9 cellular contexts compared by ENCODE assay signal in the genomic region with DNA sequence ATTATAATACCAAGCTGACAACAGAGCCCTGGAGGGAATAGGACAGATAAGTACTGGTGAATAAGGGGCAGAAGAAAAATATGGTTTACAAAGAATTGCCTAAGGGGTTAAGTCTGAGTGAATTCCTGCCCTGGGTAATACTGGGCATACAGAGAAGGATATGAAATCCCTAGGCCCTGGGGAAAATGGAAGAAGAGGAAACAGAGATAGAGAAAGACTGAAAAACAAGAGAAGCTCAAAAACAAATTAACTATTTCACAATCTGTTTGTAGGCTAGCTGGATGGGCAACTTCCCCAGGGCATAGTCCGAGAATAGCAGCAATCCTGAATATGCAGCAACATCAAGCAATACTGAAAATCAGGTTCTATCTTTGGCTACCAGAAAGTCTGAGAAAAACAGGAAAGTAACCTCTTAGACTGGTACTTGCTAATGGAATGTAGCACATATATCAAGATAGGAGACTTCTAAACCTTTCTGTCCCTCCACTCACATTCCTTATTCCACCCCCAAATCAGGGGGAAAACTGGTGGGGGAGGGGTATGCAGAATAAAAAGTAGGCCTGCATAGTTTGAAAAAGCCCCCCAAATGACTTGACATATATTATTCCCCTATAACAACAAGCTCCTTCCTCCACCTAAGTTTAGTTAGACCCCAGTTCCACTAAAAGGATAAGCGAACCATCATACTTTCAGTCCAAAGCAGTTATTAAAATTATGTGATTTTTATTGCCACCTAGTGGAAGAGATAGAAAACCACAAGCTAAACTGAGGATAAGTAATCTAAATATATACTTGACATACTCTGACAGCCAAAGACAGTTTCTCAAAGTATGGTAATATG. TPM values are rescaled to one million over a fixed set of nuclear protein-coding genes. Genes with fewer than 3 reads are reported as not detected.
A peak's percentile ranks its signal among the peaks of the same experiment; 100 is the strongest.
DNase-seq lines count a peak whose midpoint lies in the region; ATAC-seq, FAIRE-seq and TF ChIP-seq lines count a peak whose summit lies in the region.
"Had no signal": no experiment of that assay in that cellular context is flagged by ENCODE, and none has a peak within 500 bp of the region (broad histone marks: within the 10 kb centered on the region; RNA-seq: fewer than 3 reads in every experiment).

No MANE protein-coding gene starts in this region.

- in situ Hi-C loops in ACHN (cut with HindIII; ENCODE audit: low pct_ligation_motif_present, low pct_unique_long_range_greater_than_20kb, low sequenced_read_pairs), result no loop called here

- peak in 1 of 2 donors; percentile 34 for TF ChIP-seq EP300 in tibial nerve (IDR thresholded peaks at IDR 0.05)

- H3K27ac ChIP-seq in breast epithelium (peak overlapping the region; percentile 48 to 50), tibial nerve (peak overlapping the region in 3 of 4 donors; percentile 20 to 78 (median 49))

- no peaks in the 10 kb centered on the region for H3K36me3 ChIP-seq in breast epithelium
- H3K36me3 ChIP-seq in tibial nerve, result no peaks in the 10 kb centered on the region

- TF ChIP-seq POLR2A in breast epithelium (IDR thresholded peaks at IDR 0.05) (no peak), tibial nerve (IDR thresholded peaks at IDR 0.05) (no peak)

- H3K9me3 ChIP-seq in breast epithelium (no peaks in the 10 kb centered on the region), tibial nerve (no peaks in the 10 kb centered on the region)

- H3K4me1 ChIP-seq in breast epithelium (peaks cover 0 to 5% of the 10 kb centered on the region in 2 donors), tibial nerve (peaks cover 0 to 26% (median 9%) of the 10 kb centered on the region in 4 donors)

- WGBS in tibial nerve, 2 donors, result 30 to 34% methylated on average over 2 of the region's 2 CpGs

- DNase-seq in ACHN, result peak; percentile 61
- peak; percentile 22 for DNase-seq in GM19239 (ENCODE audit: insufficient read length, low spot score)
- DNase-seq in NCI-H460 (ENCODE audit: extremely low read depth, low read depth), result peak; percentile 54
- no peak for DNase-seq in breast epithelium (ENCODE audit: low spot score in 2 of 2)
- DNase-seq in left colon, result no peak
- DNase-seq in tibial nerve (ENCODE audit: low spot score in 2 of 2), result no peak

- FAIRE-seq in GM19239 (lab: Jason Lieb, UNC), result peak; percentile 88

- TF ChIP-seq CTCF in breast epithelium (IDR thresholded peaks at IDR 0.05) (peak; percentile 77 to 82 (median 79)), tibial nerve (IDR thresholded peaks at IDR 0.05) (peak; percentile 57 to 83 (median 70))

- H3K27me3 ChIP-seq in breast epithelium, result no peaks in the 10 kb centered on the region
- no peaks in the 10 kb centered on the region for H3K27me3 ChIP-seq in tibial nerve

- peak overlapping the region in 2 of 3 donors; percentile 17 to 20 for H3K4me3 ChIP-seq in breast epithelium
- H3K4me3 ChIP-seq in tibial nerve, result peak overlapping the region in 1 of 4 donors; percentile 21

- ATAC-seq in left colon (peak; percentile 67), GM21786 (IDR thresholded peaks at IDR 0.05; ENCODE audit: unreplicated experiment) (no peak), HG03108 (IDR thresholded peaks at IDR 0.05; ENCODE audit: unreplicated experiment) (no peak)

- intact Hi-C loops in breast epithelium (cut with DNase I; ENCODE audit: low total_unique reads), result loop anchor here (10.0 kb wide), 1 partner anchor 517 kb away; a partner anchor contains a TSS
- intact Hi-C loops in left colon (cut with DNase I, micrococcal nuclease), result loop anchor here in 1 of 2 donors (2.0 to 5.0 kb wide), 2 partner anchors 285 to 349 kb away; no protein-coding TSS in a partner anchor

RNA-seq across cellular contexts. Expression of a gene that starts 20.6 kb away (rescaled TPM):
- total RNA-seq in NCI-H460 (2014; rRNA removed; shearing (Covaris generic)), result 20.2 and 24.0 TPM in 2 replicates
- polyA plus RNA-seq in NCI-H460 (2014; cell fraction: nucleus; rRNA removed), result 33.7 and 56.7 TPM in 2 replicates
- 10 to 100 TPM; 25.2 to 35.1 (median 28.6) TPM for total RNA-seq in breast epithelium
- total RNA-seq in left colon, result 10 to 100 TPM; 19.7 to 28.1 TPM
- total RNA-seq in tibial nerve, result 10 to 100 TPM; 11.0 to 39.1 (median 23.6) TPM

RNA-seq across cellular contexts. Expression of a gene that starts 46.4 kb away (rescaled TPM):
- total RNA-seq in NCI-H460 (2014; rRNA removed; shearing (Covaris generic)), result 0.14 TPM in 1 of 2 replicates, not detected in the other
- polyA plus RNA-seq in NCI-H460 (2014; cell fraction: nucleus; rRNA removed), result not detected in 2 replicates
- total RNA-seq in breast epithelium (not detected), left colon (not detected), tibial nerve (under 1 TPM in 1 of 4 donors, not detected in 3; 0.21 TPM)
- total RNA-seq: subcutaneous adipose tissue had no signal

Comparison
In these comparisons a context has a peak if more than half of its experiments do, and no peak if none do; other contexts are left out.
1. DNase-seq: peak in ACHN (single experiment), GM19239 (single experiment) and NCI-H460 (single experiment); none in breast epithelium (0 of 2), left colon (0 of 2) and tibial nerve (0 of 2).